ENCODE assay signal across 19 cellular contexts in genomic region chr11:62487698-62488551, GRCh38. TPM values are rescaled to one million over a fixed set of nuclear protein-coding genes. Genes with fewer than 3 reads are reported as not detected.
DNase-seq lines count a peak whose midpoint lies in the region; FAIRE-seq and TF ChIP-seq lines count a peak whose summit lies in the region.
"Had no signal": no experiment of that assay in that cellular context is flagged by ENCODE, and none has a peak within 500 bp of the region (broad histone marks: within the 10 kb centered on the region; RNA-seq: fewer than 3 reads in every experiment).

No MANE protein-coding gene starts in this region.

- H4K91ac ChIP-seq in neuronal stem cell (ENCODE audit: low read depth, low read length, poor library complexity) = no peak overlapping the region

- H3K36me3 ChIP-seq in astrocyte (ENCODE audit: insufficient read depth, low read length) = no peaks in the 10 kb centered on the region
- H3K36me3 ChIP-seq in neuronal stem cell (replicated peaks in 1 of 2; ENCODE audit: control insufficient read depth in 2 of 2, insufficient read depth in 2 of 2, low read length in 2 of 2) = no peaks in the 10 kb centered on the region
- H3K36me3 ChIP-seq: BE2C, cardiac muscle cell, ovary, upper lobe of left lung had no signal

- peak overlapping the region; percentile 52 for H2AFZ ChIP-seq in astrocyte (ENCODE audit: low read depth, low read length)
- peak overlapping the region; percentile 46 for H2AFZ ChIP-seq in neuronal stem cell (ENCODE audit: low read length)

- no peaks in the 10 kb centered on the region for H3K79me2 ChIP-seq in astrocyte (ENCODE audit: insufficient read depth, low read length)

- peak overlapping the region; percentile 3 for H3K27ac Mint-ChIP-seq in astrocyte (ENCODE audit: unreplicated experiment)

- H3K4me3 ChIP-seq in astrocyte (ENCODE audit: insufficient read depth, low read depth, low read length) (no peak overlapping the region), neuronal stem cell (ENCODE audit: low read length in 2 of 2) (no peak overlapping the region)
- H3K4me3 ChIP-seq: cardiac muscle cell, ovary, upper lobe of left lung had no signal

- H3K14ac ChIP-seq in neuronal stem cell (ENCODE audit: low read length) = no peak overlapping the region

- H3K4me3 Mint-ChIP-seq in astrocyte (ENCODE audit: unreplicated experiment) = no peak overlapping the region
- H3K4me3 Mint-ChIP-seq: activated T-cell treated with anti-CD3 and anti-CD28 coated beads, Interleukin-2, amount 50 U/mL, for 4 hours had no signal

- H3K18ac ChIP-seq in neuronal stem cell (ENCODE audit: low read length) = no peak overlapping the region

- H3K36me3 Mint-ChIP-seq in astrocyte (ENCODE audit: low read depth, unreplicated experiment) = peaks cover 10% of the 10 kb centered on the region

- no peaks in the 10 kb centered on the region for H3K79me1 ChIP-seq in neuronal stem cell (ENCODE audit: low read depth, low read length)

- H2BK120ac ChIP-seq in neuronal stem cell (ENCODE audit: low read depth, low read length) = no peak overlapping the region

- H3K23ac ChIP-seq in neuronal stem cell (ENCODE audit: low read depth, low read length, poor library complexity) = no peak overlapping the region

- no peak overlapping the region for H2BK15ac ChIP-seq in neuronal stem cell (ENCODE audit: low read length)

- H3K4me1 ChIP-seq in astrocyte (ENCODE audit: insufficient read depth, low read length) (peaks cover 3% of the 10 kb centered on the region), neuronal stem cell (ENCODE audit: control insufficient read depth in 2 of 2, insufficient read depth in 1 of 2, low read depth in 1 of 2, low read length in 2 of 2) (peaks cover 1 to 3% of the 10 kb centered on the region in 2 donors)
- H3K4me1 ChIP-seq: BE2C had no signal

- H2BK12ac ChIP-seq in neuronal stem cell (ENCODE audit: low read length) = no peak overlapping the region

- H2AK5ac ChIP-seq in neuronal stem cell (ENCODE audit: low read depth, low read length) = no peak overlapping the region

- H3K9me3 Mint-ChIP-seq in astrocyte (ENCODE audit: unreplicated experiment) = no peaks in the 10 kb centered on the region
- H3K9me3 Mint-ChIP-seq: activated T-cell treated with anti-CD3 and anti-CD28 coated beads, Interleukin-2, amount 50 U/mL, for 4 hours had no signal

- H3K4me2 ChIP-seq in astrocyte (ENCODE audit: low read length) = peak overlapping the region; percentile 22
- no peak overlapping the region for H3K4me2 ChIP-seq in neuronal stem cell (ENCODE audit: insufficient read depth, low read length, poor library complexity, severe bottlenecking)

- H4K20me1 ChIP-seq in astrocyte (ENCODE audit: insufficient read depth, low read length) = no peaks in the 10 kb centered on the region

- no peak overlapping the region for H3K9ac ChIP-seq in astrocyte (ENCODE audit: low read length)
- H3K9ac ChIP-seq in neuronal stem cell (ENCODE audit: low read depth, low read length, poor library complexity) = no peak overlapping the region

- H3K27ac ChIP-seq in astrocyte (ENCODE audit: low read depth, low read length) (no peak overlapping the region), neuronal stem cell (replicated peaks; ENCODE audit: low read length) (no peak overlapping the region)
- H3K27ac ChIP-seq: cardiac muscle cell, ovary, upper lobe of left lung had no signal

- DNase-seq in DMS53 treated with DMSO at 0.1 percent for 48 hours (lab: John Stamatoyannopoulos, UW; ENCODE audit: unreplicated experiment) = peak; percentile 44
- DNase-seq in NCI-H1092 (lab: John Stamatoyannopoulos, UW) = peak; percentile 51
- DNase-seq in astrocyte (ENCODE audit: low read depth) = no peak
- no peak for DNase-seq in neuronal stem cell (ENCODE audit: low spot score)
- no peak for DNase-seq in germinal center (ENCODE audit: low spot score)
- no peak for DNase-seq in D721Med (ENCODE audit: insufficient read length, low spot score)
- no peak for DNase-seq in NCI-H146 treated with DMSO at 0.1 percent for 48 hours (lab: John Stamatoyannopoulos, UW; ENCODE audit: unreplicated experiment)
- DNase-seq: activated CD4-positive, alpha-beta T cell treated with anti-CD3 and anti-CD28 coated beads, Interleukin-2, amount 50 U/mL, for 4 hours; activated T-cell treated with anti-CD3 and anti-CD28 coated beads, Interleukin-2, amount 50 U/mL, for 4 hours; BE2C; effector memory CD4-positive, alpha-beta T cell; left cardiac atrium; NCI-H82; ovary; RPMI8226; small intestine; SW 1271; upper lobe of left lung had no signal

- H3K9me3 ChIP-seq in astrocyte (ENCODE audit: insufficient read depth, low read depth, low read length) (no peaks in the 10 kb centered on the region), neuronal stem cell (replicated peaks in 1 of 2; ENCODE audit: control insufficient read depth in 2 of 2, insufficient read depth in 1 of 2, low read depth in 1 of 2, low read length in 2 of 2) (no peaks in the 10 kb centered on the region)
- H3K9me3 ChIP-seq: BE2C, ovary, upper lobe of left lung had no signal

- peaks cover 3% of the 10 kb centered on the region for H3K4me1 Mint-ChIP-seq in astrocyte (ENCODE audit: low read depth, unreplicated experiment)

- H3K27me3 Mint-ChIP-seq in astrocyte (ENCODE audit: low read depth, unreplicated experiment) = peaks cover 13% of the 10 kb centered on the region

- TF ChIP-seq CTCF in astrocyte (IDR thresholded peaks at IDR 0.05; ENCODE audit: insufficient read depth, low read depth, low read length) = no peak
- no peak for TF ChIP-seq CTCF in D721Med (IDR thresholded peaks at IDR 0.05; ENCODE audit: insufficient read depth, missing control alignments)

- H2BK5ac ChIP-seq in neuronal stem cell (ENCODE audit: low read length) = no peak overlapping the region

- no peaks in the 10 kb centered on the region for H3K27me3 ChIP-seq in astrocyte (ENCODE audit: insufficient read depth, low read length)
- H3K27me3 ChIP-seq in neuronal stem cell (ENCODE audit: control insufficient read depth in 3 of 3, insufficient read depth in 3 of 3, low read depth in 1 of 3, low read length in 3 of 3) = no peaks in the 10 kb centered on the region
- H3K27me3 ChIP-seq: BE2C, cardiac muscle cell, ovary, upper lobe of left lung had no signal

- WGBS in neuronal stem cell (ENCODE audit: extremely low coverage in 2 of 2, insufficient read length in 2 of 2, insufficient replicate concordance in 1 of 2), 2 donors = no CpG with 5 or more reads among the region's 19 CpGs

- no peak overlapping the region for H3K4ac ChIP-seq in neuronal stem cell (ENCODE audit: low read length)

- H4K8ac ChIP-seq in neuronal stem cell (ENCODE audit: low read depth, low read length) = no peak overlapping the region

- FAIRE-seq in astrocyte (lab: Jason Lieb, UNC) (no peak), D721Med (lab: Jason Lieb, UNC) (no peak)
- FAIRE-seq: small intestine had no signal

RNA-seq across cellular contexts. Expression of gene AHNAK, which starts 58.7 kb away (rescaled TPM):
- total RNA-seq in astrocyte = 305 and 378 TPM in 2 replicates
- polyA plus RNA-seq in neuronal stem cell (2013, experiment 1 of 2) = 6.4 TPM
- polyA plus RNA-seq in neuronal stem cell (2013, experiment 2 of 2) = 6.9 TPM

Comparison
In these comparisons a context has a peak if more than half of its experiments do, and no peak if none do; other contexts are left out.
1. DNase-seq: peak in DMS53 treated with DMSO at 0.1 percent for 48 hours (single experiment) and NCI-H1092 (single experiment); none in astrocyte (single experiment), neuronal stem cell (single experiment), germinal center (single experiment), D721Med (single experiment) and NCI-H146 treated with DMSO at 0.1 percent for 48 hours (single experiment).